Comparison of ENCODE assay signal across 1 cellular context in genomic region chr4:99061048-99061447, GRCh38.
TF ChIP-seq lines count a peak whose summit lies in the region.

No MANE protein-coding gene starts in this region.

TF ChIP-seq in HCT116, 20 proteins besides CTCF, POLR2A, EP300 and RAD21:
- TF ChIP-seq SIN3A (IDR thresholded peaks at IDR 0.05; ENCODE audit: low read depth), result no peak
- no peak for TF ChIP-seq SP1 (IDR thresholded peaks at IDR 0.05; ENCODE audit: low read depth)
- no peak for TF ChIP-seq EZH2 (IDR thresholded peaks at IDR 0.05)
- TF ChIP-seq CEBPB (IDR thresholded peaks at IDR 0.05; ENCODE audit: low read depth), result no peak
- no peak for TF ChIP-seq FOSL1 (IDR thresholded peaks at IDR 0.05; ENCODE audit: low read depth)
- no peak for TF ChIP-seq SRF (IDR thresholded peaks at IDR 0.05; ENCODE audit: low read depth)
- TF ChIP-seq EZH2phosphoT487 (IDR thresholded peaks at IDR 0.05; ENCODE audit: borderline replicate concordance), result no peak
- TF ChIP-seq ATF3 (IDR thresholded peaks at IDR 0.05), result no peak
- TF ChIP-seq POLR2AphosphoS5 (IDR thresholded peaks at IDR 0.05; ENCODE audit: low read depth, low read length), result no peak
- no peak for TF ChIP-seq EGR1 (IDR thresholded peaks at IDR 0.05; ENCODE audit: low read depth)
- no peak for TF ChIP-seq ZBTB33 (IDR thresholded peaks at IDR 0.05; ENCODE audit: extremely low read depth, insufficient replicate concordance, low read length)
- no peak for TF ChIP-seq CBX3 (IDR thresholded peaks at IDR 0.05; ENCODE audit: low read depth)
- no peak for TF ChIP-seq REST (IDR thresholded peaks at IDR 0.05; ENCODE audit: low read depth)
